1 cellular context compared by ENCODE assay signal in the genomic region with DNA sequence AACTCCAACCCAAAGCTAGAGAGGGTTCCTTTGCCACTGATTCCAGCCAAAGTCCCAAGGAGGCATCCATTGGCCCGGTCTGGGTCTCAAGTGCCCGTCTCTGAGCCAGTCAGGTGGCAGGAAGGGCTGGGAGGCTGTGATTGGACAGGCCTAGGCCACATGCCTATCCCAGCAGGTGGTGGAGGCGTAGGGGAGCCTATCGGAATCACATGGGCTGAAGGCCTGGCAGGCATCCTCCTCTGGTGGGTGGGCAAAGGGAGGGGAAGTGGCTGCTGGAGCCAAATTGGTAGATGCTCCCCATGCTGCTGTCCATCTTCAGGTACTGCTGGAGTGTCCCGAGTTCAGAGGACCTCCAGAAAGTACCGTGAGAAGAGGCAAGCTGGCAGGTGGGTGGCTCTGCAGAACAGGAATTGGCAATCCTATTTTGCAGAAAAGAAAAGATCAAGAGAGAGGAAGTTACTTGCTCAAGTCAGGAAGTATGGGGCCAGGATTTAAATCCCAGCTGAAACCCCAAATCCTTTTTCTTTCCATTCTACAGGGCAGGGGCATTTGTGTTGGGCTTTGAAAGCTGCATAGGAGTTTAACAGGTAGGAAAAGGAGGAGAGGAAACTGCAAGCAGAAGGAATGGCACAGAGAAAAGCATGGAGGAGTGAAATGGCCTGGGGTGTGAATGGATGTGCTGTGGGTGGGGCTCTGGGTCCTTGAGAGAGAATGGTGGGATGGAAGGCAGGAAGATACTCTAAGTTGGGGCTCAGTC.
TF ChIP-seq lines count a peak whose summit lies in the region.

No MANE protein-coding gene starts in this region.

TF ChIP-seq in SK-N-SH, 30 proteins besides CTCF, POLR2A, EP300 and RAD21 (continued from another document):
- TF ChIP-seq, protein P1, sequence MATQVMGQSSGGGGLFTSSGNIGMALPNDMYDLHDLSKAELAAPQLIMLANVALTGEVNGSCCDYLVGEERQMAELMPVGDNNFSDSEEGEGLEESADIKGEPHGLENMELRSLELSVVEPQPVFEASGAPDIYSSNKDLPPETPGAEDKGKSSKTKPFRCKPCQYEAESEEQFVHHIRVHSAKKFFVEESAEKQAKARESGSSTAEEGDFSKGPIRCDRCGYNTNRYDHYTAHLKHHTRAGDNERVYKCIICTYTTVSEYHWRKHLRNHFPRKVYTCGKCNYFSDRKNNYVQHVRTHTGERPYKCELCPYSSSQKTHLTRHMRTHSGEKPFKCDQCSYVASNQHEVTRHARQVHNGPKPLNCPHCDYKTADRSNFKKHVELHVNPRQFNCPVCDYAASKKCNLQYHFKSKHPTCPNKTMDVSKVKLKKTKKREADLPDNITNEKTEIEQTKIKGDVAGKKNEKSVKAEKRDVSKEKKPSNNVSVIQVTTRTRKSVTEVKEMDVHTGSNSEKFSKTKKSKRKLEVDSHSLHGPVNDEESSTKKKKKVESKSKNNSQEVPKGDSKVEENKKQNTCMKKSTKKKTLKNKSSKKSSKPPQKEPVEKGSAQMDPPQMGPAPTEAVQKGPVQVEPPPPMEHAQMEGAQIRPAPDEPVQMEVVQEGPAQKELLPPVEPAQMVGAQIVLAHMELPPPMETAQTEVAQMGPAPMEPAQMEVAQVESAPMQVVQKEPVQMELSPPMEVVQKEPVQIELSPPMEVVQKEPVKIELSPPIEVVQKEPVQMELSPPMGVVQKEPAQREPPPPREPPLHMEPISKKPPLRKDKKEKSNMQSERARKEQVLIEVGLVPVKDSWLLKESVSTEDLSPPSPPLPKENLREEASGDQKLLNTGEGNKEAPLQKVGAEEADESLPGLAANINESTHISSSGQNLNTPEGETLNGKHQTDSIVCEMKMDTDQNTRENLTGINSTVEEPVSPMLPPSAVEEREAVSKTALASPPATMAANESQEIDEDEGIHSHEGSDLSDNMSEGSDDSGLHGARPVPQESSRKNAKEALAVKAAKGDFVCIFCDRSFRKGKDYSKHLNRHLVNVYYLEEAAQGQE (IDR thresholded peaks at IDR 0.05; ENCODE audit: low read depth, low read length), result no peak
- TF ChIP-seq, protein P2, sequence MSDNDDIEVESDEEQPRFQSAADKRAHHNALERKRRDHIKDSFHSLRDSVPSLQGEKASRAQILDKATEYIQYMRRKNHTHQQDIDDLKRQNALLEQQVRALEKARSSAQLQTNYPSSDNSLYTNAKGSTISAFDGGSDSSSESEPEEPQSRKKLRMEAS (IDR thresholded peaks at IDR 0.05; ENCODE audit: low read depth), result no peak
- TF ChIP-seq SMC3 (IDR thresholded peaks at IDR 0.05; ENCODE audit: low read depth, low read length) (no peak), RXRA (IDR thresholded peaks at IDR 0.05; ENCODE audit: borderline replicate concordance, low read depth) (no peak), GATA2 (CRISPR knock-in tag; IDR thresholded peaks at IDR 0.05) (no peak)
- TF ChIP-seq, protein P3, sequence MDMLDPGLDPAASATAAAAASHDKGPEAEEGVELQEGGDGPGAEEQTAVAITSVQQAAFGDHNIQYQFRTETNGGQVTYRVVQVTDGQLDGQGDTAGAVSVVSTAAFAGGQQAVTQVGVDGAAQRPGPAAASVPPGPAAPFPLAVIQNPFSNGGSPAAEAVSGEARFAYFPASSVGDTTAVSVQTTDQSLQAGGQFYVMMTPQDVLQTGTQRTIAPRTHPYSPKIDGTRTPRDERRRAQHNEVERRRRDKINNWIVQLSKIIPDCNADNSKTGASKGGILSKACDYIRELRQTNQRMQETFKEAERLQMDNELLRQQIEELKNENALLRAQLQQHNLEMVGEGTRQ (IDR thresholded peaks at IDR 0.05; ENCODE audit: borderline replicate concordance, low read depth, low read length), result no peak
